Comparison of ENCODE assay signal across 1 cellular context in the genomic region with DNA sequence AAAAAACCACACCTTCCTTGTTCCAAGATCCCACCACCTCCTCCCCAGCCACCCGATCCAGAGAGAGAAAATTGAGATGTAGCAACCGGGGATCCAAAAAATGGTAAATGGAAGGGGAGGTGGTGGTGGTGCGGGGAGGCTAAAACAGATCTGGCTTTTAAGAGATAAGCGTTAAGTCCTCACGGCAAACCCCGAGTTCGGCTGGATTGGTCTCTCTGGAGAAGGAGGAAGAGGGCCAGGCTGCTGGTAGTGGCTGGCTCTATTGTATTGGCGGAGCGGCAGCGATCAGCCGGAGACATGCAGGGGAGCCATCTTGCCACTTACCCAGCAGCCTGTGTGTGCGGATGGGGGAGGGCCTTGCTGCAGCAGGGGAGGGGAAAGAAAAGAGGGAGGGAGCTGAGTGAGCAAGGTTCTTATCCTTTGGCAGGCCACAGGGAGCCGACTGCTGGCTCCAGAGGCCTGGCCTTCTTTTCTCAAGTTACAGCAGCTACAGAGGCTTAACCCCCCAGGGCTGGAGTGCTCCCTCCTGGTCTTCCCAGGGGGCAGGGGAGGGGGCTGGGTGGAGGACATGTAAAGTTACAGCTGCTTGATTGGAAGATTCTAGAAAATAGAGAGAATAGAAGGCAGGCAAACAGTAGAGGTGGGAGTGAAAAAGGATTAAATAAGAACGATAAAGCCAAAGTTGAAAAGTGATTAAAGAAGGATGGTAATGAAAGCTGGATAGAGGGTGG.
A peak's percentile ranks its signal among the peaks of the same experiment; 100 is the strongest.
TF ChIP-seq lines count a peak whose summit lies in the region.

No MANE protein-coding gene starts in this region.

TF ChIP-seq in WTC11, 78 proteins besides CTCF, POLR2A, EP300 and RAD21 (continued from another document):
- TF ChIP-seq, protein P1, sequence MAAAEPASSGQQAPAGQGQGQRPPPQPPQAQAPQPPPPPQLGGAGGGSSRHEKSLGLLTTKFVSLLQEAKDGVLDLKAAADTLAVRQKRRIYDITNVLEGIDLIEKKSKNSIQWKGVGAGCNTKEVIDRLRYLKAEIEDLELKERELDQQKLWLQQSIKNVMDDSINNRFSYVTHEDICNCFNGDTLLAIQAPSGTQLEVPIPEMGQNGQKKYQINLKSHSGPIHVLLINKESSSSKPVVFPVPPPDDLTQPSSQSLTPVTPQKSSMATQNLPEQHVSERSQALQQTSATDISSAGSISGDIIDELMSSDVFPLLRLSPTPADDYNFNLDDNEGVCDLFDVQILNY (CRISPR knock-in tag; IDR thresholded peaks at IDR 0.05): no peak
- TF ChIP-seq, protein P2, sequence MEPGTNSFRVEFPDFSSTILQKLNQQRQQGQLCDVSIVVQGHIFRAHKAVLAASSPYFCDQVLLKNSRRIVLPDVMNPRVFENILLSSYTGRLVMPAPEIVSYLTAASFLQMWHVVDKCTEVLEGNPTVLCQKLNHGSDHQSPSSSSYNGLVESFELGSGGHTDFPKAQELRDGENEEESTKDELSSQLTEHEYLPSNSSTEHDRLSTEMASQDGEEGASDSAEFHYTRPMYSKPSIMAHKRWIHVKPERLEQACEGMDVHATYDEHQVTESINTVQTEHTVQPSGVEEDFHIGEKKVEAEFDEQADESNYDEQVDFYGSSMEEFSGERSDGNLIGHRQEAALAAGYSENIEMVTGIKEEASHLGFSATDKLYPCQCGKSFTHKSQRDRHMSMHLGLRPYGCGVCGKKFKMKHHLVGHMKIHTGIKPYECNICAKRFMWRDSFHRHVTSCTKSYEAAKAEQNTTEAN (CRISPR knock-in tag; IDR thresholded peaks at IDR 0.05): peak; percentile 46; the same call in 1 of the 2 replicates
- 0 out of 2 replicates have a peak, but pooled peaks have one; percentile 26 for TF ChIP-seq NFATC4 (CRISPR knock-in tag; IDR thresholded peaks at IDR 0.05)
- TF ChIP-seq GABPB1 (CRISPR knock-in tag; IDR thresholded peaks at IDR 0.05): peak; percentile 30; the same call in 1 of the 2 replicates
- peak; percentile 97 for TF ChIP-seq ZNF263 (CRISPR knock-in tag; IDR thresholded peaks at IDR 0.05; ENCODE audit: low read depth)
- no peak for TF ChIP-seq SMAD3 (CRISPR knock-in tag; IDR thresholded peaks at IDR 0.05; ENCODE audit: borderline replicate concordance)
- TF ChIP-seq, protein P3, sequence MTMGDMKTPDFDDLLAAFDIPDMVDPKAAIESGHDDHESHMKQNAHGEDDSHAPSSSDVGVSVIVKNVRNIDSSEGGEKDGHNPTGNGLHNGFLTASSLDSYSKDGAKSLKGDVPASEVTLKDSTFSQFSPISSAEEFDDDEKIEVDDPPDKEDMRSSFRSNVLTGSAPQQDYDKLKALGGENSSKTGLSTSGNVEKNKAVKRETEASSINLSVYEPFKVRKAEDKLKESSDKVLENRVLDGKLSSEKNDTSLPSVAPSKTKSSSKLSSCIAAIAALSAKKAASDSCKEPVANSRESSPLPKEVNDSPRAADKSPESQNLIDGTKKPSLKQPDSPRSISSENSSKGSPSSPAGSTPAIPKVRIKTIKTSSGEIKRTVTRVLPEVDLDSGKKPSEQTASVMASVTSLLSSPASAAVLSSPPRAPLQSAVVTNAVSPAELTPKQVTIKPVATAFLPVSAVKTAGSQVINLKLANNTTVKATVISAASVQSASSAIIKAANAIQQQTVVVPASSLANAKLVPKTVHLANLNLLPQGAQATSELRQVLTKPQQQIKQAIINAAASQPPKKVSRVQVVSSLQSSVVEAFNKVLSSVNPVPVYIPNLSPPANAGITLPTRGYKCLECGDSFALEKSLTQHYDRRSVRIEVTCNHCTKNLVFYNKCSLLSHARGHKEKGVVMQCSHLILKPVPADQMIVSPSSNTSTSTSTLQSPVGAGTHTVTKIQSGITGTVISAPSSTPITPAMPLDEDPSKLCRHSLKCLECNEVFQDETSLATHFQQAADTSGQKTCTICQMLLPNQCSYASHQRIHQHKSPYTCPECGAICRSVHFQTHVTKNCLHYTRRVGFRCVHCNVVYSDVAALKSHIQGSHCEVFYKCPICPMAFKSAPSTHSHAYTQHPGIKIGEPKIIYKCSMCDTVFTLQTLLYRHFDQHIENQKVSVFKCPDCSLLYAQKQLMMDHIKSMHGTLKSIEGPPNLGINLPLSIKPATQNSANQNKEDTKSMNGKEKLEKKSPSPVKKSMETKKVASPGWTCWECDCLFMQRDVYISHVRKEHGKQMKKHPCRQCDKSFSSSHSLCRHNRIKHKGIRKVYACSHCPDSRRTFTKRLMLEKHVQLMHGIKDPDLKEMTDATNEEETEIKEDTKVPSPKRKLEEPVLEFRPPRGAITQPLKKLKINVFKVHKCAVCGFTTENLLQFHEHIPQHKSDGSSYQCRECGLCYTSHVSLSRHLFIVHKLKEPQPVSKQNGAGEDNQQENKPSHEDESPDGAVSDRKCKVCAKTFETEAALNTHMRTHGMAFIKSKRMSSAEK (CRISPR knock-in tag; IDR thresholded peaks at IDR 0.05; ENCODE audit: borderline replicate concordance): 0 out of 2 replicates have a peak, but pooled peaks have one; percentile 11
- no peak for TF ChIP-seq PRRX2 (CRISPR knock-in tag; IDR thresholded peaks at IDR 0.05)
- TF ChIP-seq JUN (CRISPR knock-in tag; IDR thresholded peaks at IDR 0.05): no peak
- TF ChIP-seq ERG (CRISPR knock-in tag; IDR thresholded peaks at IDR 0.05): no peak
- TF ChIP-seq GTF2I (CRISPR knock-in tag; conservative IDR thresholded peaks at IDR 0.05): peak; percentile 91
- TF ChIP-seq ZNF416 (CRISPR knock-in tag; IDR thresholded peaks at IDR 0.05): 0 out of 2 replicates have a peak, but pooled peaks have one; percentile 57
- TF ChIP-seq TEAD1 (CRISPR knock-in tag; IDR thresholded peaks at IDR 0.05): no peak
- 0 out of 2 replicates have a peak, but pooled peaks have one; percentile 25 for TF ChIP-seq SP1 (CRISPR knock-in tag; conservative IDR thresholded peaks at IDR 0.05)
- TF ChIP-seq ELF4 (CRISPR knock-in tag; IDR thresholded peaks at IDR 0.05; ENCODE audit: low read depth): no peak
- TF ChIP-seq ZNF219 (CRISPR knock-in tag; IDR thresholded peaks at IDR 0.05; ENCODE audit: borderline replicate concordance): no peak
- peak; percentile 69; the same call in 1 of the 2 replicates for TF ChIP-seq FOXK1 (CRISPR knock-in tag; IDR thresholded peaks at IDR 0.05)
- TF ChIP-seq, protein P4, sequence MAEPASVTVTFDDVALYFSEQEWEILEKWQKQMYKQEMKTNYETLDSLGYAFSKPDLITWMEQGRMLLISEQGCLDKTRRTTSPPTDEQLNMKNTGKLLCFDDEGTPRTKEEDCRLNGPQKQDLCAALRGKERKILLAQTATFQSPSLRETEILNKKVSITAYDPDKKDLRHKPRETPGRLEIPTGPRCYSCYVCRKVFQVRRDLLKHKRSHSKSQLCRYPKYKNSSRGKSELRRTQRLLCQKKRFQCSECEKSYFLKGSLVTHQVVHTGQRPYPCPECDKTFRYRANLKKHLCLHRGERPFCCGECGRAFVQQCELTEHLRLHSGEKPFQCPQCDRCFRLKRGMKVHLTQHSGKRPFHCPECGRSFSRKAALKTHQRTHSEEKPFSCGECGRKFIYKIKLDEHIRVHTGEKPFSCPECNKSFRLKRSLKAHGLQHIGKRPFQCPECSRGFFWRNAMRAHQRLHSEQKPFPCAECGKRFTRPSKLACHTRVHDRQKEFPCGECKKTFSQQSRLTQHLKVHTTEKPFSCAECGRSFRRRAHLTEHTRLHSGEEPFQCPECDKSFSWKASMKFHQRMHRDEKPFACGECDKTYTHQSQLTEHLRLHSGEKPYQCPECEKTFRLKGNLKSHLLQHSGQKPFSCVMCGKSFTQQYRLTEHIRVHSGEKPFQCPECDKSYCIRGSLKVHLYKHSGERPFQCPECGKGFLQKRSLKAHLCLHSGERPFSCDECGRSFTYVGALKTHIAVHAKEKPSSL (CRISPR knock-in tag; conservative IDR thresholded peaks at IDR 0.05): no peak
- no peak for TF ChIP-seq PRDM15 (CRISPR knock-in tag; IDR thresholded peaks at IDR 0.05)
- TF ChIP-seq ZNF232 (CRISPR knock-in tag; IDR thresholded peaks at IDR 0.05): no peak
- TF ChIP-seq ZNF138 (CRISPR knock-in tag; conservative IDR thresholded peaks at IDR 0.05): no peak
- TF ChIP-seq, protein P5, sequence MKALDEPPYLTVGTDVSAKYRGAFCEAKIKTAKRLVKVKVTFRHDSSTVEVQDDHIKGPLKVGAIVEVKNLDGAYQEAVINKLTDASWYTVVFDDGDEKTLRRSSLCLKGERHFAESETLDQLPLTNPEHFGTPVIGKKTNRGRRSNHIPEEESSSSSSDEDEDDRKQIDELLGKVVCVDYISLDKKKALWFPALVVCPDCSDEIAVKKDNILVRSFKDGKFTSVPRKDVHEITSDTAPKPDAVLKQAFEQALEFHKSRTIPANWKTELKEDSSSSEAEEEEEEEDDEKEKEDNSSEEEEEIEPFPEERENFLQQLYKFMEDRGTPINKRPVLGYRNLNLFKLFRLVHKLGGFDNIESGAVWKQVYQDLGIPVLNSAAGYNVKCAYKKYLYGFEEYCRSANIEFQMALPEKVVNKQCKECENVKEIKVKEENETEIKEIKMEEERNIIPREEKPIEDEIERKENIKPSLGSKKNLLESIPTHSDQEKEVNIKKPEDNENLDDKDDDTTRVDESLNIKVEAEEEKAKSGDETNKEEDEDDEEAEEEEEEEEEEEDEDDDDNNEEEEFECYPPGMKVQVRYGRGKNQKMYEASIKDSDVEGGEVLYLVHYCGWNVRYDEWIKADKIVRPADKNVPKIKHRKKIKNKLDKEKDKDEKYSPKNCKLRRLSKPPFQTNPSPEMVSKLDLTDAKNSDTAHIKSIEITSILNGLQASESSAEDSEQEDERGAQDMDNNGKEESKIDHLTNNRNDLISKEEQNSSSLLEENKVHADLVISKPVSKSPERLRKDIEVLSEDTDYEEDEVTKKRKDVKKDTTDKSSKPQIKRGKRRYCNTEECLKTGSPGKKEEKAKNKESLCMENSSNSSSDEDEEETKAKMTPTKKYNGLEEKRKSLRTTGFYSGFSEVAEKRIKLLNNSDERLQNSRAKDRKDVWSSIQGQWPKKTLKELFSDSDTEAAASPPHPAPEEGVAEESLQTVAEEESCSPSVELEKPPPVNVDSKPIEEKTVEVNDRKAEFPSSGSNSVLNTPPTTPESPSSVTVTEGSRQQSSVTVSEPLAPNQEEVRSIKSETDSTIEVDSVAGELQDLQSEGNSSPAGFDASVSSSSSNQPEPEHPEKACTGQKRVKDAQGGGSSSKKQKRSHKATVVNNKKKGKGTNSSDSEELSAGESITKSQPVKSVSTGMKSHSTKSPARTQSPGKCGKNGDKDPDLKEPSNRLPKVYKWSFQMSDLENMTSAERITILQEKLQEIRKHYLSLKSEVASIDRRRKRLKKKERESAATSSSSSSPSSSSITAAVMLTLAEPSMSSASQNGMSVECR (CRISPR knock-in tag; IDR thresholded peaks at IDR 0.05; ENCODE audit: borderline replicate concordance): no peak
- TF ChIP-seq MYBL2 (CRISPR knock-in tag; IDR thresholded peaks at IDR 0.05): no peak
- TF ChIP-seq TP53 (CRISPR knock-in tag; IDR thresholded peaks at IDR 0.05): no peak
- TF ChIP-seq ZNF396 (CRISPR knock-in tag; IDR thresholded peaks at IDR 0.05; ENCODE audit: borderline replicate concordance): no peak
TF ChIP-seq in WTC11: peak in this region for 16.
